1 cellular context compared by ENCODE assay signal in genomic region chr3:68866157-68866556, GRCh38.
TF ChIP-seq lines count a peak whose summit lies in the region.

No MANE protein-coding gene starts in this region.

TF ChIP-seq in GM23338, 12 proteins besides CTCF, POLR2A, EP300 and RAD21 (continued from another document):
- TF ChIP-seq CREB1 (CRISPR knock-in tag; IDR thresholded peaks at IDR 0.05; ENCODE audit: low read depth) (no peak), REST (IDR thresholded peaks at IDR 0.05; ENCODE audit: unreplicated experiment) (no peak), POLR2AphosphoS5 (IDR thresholded peaks at IDR 0.05; ENCODE audit: low read depth) (no peak), ZNF331 (CRISPR knock-in tag; IDR thresholded peaks at IDR 0.05; ENCODE audit: low read depth) (no peak), EZH2phosphoT487 (IDR thresholded peaks at IDR 0.05; ENCODE audit: unreplicated experiment) (no peak)
TF ChIP-seq in GM23338: peak in this region for 0.
